In the genomic region with DNA sequence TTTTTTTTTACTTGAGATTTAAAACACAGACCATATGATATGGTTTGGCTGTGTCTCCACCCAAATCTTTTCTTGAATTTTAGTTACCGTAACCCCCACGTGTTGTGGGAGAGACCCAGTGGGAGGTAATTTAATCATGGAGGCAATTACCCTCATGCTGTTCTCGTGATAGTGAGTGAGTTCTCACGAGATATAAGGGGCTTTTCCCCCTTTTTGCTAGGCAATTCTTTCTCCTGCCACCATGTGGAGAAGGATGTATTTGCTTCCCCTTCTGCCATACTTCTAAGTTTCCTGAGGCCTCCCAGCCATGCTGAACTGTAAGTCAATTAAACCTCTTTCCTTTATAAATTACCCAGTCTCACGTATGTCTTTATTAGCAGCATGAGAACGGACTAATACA, we compare ENCODE assay signal across 21 cellular contexts. TPM values are rescaled to one million over a fixed set of nuclear protein-coding genes. Genes with fewer than 3 reads are reported as not detected.
"Had no signal": no experiment of that assay in that cellular context is flagged by ENCODE, and none has a peak within 500 bp of the region (broad histone marks: within the 10 kb centered on the region; RNA-seq: fewer than 3 reads in every experiment).

No MANE protein-coding gene starts in this region.

RNA-seq across cellular contexts. Expression of gene AWAT1, which starts 24.9 kb away (rescaled TPM):
- total RNA-seq: dorsolateral prefrontal cortex, esophagus mucosa, gastrocnemius medialis, glomerular endothelial cell, left ventricle myocardium superior, lower lobe of right lung, mononuclear cell, natural killer cell, occipital lobe, ovary, psoas muscle, renal cortical epithelial cell, right cardiac atrium, sigmoid colon, skeletal muscle tissue, stomach, subcutaneous adipose tissue, temporal lobe, thyroid gland, ureter, vagina had no signal

RNA-seq across cellular contexts. Expression of gene DGAT2L6, which starts 32.3 kb away (rescaled TPM):
- total RNA-seq: dorsolateral prefrontal cortex, esophagus mucosa, gastrocnemius medialis, glomerular endothelial cell, left ventricle myocardium superior, lower lobe of right lung, mononuclear cell, natural killer cell, occipital lobe, ovary, psoas muscle, renal cortical epithelial cell, right cardiac atrium, sigmoid colon, skeletal muscle tissue, stomach, subcutaneous adipose tissue, temporal lobe, thyroid gland, ureter, vagina had no signal

RNA-seq across cellular contexts. Expression of gene P2RY4, which starts 50.4 kb away (rescaled TPM):
- total RNA-seq: gastrocnemius medialis, left ventricle myocardium superior, mononuclear cell, right cardiac atrium, skeletal muscle tissue, temporal lobe, vagina had no signal

RNA-seq across cellular contexts. Expression of gene ARR3, which starts 58.6 kb away (rescaled TPM):
- total RNA-seq: dorsolateral prefrontal cortex, esophagus mucosa, gastrocnemius medialis, glomerular endothelial cell, left ventricle myocardium superior, lower lobe of right lung, mononuclear cell, natural killer cell, occipital lobe, ovary, psoas muscle, renal cortical epithelial cell, right cardiac atrium, sigmoid colon, skeletal muscle tissue, stomach, subcutaneous adipose tissue, temporal lobe, thyroid gland, ureter, vagina had no signal
